Comparison of ENCODE assay signal across 8 cellular contexts in the genomic region with DNA sequence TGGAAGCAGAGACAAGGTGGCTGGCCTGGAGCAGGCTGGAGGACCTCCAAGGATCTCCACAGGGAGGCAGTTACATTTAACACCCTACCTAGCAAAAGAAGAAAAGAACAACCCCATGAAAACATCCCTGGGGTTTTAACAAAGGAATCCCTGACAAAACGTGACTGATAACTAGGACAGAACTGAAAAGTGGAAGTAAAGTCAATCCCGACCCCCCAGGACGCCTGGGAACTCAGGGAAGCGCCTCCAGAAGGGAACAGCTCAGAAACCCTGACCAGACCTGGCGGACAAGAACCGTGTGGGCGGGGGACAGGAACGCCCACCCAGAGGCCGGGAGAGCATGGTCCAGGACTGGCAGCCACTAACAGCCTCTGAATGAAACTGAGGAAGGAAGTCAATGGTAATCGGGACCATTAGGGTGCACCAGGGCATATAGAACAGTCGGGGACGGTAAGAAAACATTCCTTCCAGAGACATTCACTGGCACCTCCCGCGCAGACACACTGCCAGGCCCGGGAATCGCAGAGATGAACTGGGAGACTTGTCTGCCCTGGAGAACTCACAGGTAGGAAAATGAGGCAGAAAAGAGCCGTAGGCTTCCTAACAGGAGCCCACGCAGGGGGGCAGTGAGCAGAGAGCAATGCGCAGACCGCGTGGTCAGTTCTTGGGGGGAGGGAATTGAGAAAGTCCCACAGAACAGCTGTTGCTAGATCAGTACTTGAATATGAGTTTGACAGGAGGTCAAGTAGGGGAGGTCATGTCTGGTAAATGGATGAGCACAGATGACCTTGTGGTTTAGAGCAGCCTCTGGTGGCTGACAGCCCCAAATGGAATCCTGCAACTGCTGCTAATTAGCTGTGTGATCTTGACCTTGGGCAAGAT. TPM values are rescaled to one million over a fixed set of nuclear protein-coding genes. Genes with fewer than 3 reads are reported as not detected.
DNase-seq lines count a peak whose midpoint lies in the region; ATAC-seq and TF ChIP-seq lines count a peak whose summit lies in the region.

No MANE protein-coding gene starts in this region.

- H3K36me3 ChIP-seq in adipocyte (ENCODE audit: control insufficient read depth, insufficient read depth, low read length, severe bottlenecking) (no peaks in the 10 kb centered on the region), heart left ventricle (no peaks in the 10 kb centered on the region), ovary (no peaks in the 10 kb centered on the region)

- H3K9ac ChIP-seq in adipocyte (ENCODE audit: low read length): peak overlapping the region; percentile 76

- no peak for TF ChIP-seq POLR2A in heart left ventricle (IDR thresholded peaks at IDR 0.05)
- TF ChIP-seq POLR2A in ovary (IDR thresholded peaks at IDR 0.05): no peak

- peak; percentile 53 to 93 (median 82) for TF ChIP-seq CTCF in heart left ventricle (IDR thresholded peaks at IDR 0.05)
- peak; percentile 18 to 49 (median 44) for TF ChIP-seq CTCF in ovary (IDR thresholded peaks at IDR 0.05)

- no peak for TF ChIP-seq EP300 in ovary (IDR thresholded peaks at IDR 0.05)

- no peaks in the 10 kb centered on the region for H3K9me3 ChIP-seq in adipocyte (ENCODE audit: control insufficient read depth, low read length)
- H3K9me3 ChIP-seq in heart left ventricle: no peaks in the 10 kb centered on the region
- no peaks in the 10 kb centered on the region for H3K9me3 ChIP-seq in ovary

- peak; percentile 40 for DNase-seq in COR-L47 (lab: John Stamatoyannopoulos, UW)
- DNase-seq in NCI-H748 treated with DMSO at 0.1 percent for 48 hours (lab: John Stamatoyannopoulos, UW): peak; percentile 30
- peak; percentile 51 for DNase-seq in adipocyte (ENCODE audit: low read depth)
- DNase-seq in heart left ventricle: peak in 4 of 5 donors; percentile 59 to 67 (median 64)
- peak; percentile 33 to 56 (median 42) for DNase-seq in ovary
- DNase-seq in activated CD4-positive, alpha-beta T cell treated with anti-CD3 and anti-CD28 coated beads for 1 hour: no peak

- H3K27ac ChIP-seq in heart left ventricle (peak overlapping the region; percentile 57 to 97 (median 92)), ovary (peak overlapping the region in 1 of 2 donors; percentile 79)

- H3K4me1 ChIP-seq in adipocyte (ENCODE audit: control insufficient read depth, insufficient read depth, low read length) (peaks cover 23% of the 10 kb centered on the region), heart left ventricle (peaks cover 3 to 66% (median 54%) of the 10 kb centered on the region in 12 donors), ovary (ENCODE audit: insufficient read depth) (peaks cover 15% of the 10 kb centered on the region)

- intact Hi-C loops in heart left ventricle (cut with DNase I): loop anchor here (1.0 to 10.0 kb wide), 14 partner anchors 40 to 548 kb away; a partner anchor contains a TSS
- intact Hi-C loops in ovary (cut with DNase I): loop anchor here in 3 of 4 donors (5.0 kb wide), 2 partner anchors 115 to 140 kb away; no protein-coding TSS in a partner anchor

- H3K27me3 ChIP-seq in adipocyte (replicated peaks; ENCODE audit: control insufficient read depth, insufficient read depth, low read length): no peaks in the 10 kb centered on the region
- no peaks in the 10 kb centered on the region for H3K27me3 ChIP-seq in heart left ventricle
- no peaks in the 10 kb centered on the region for H3K27me3 ChIP-seq in ovary

- WGBS in heart left ventricle, 4 donors: 15 to 21% (median 18%) methylated on average over 21 of the region's 21 CpGs
- WGBS in ovary, 3 donors: 4 to 8% (median 6%) methylated on average over 21 of the region's 21 CpGs

- ATAC-seq in GM19035 (IDR thresholded peaks at IDR 0.05; ENCODE audit: unreplicated experiment) (peak; percentile 64), HG03378 (IDR thresholded peaks at IDR 0.05; ENCODE audit: unreplicated experiment) (peak; percentile 85), heart left ventricle (peak; percentile 44 to 73 (median 68))

- H3K4me3 ChIP-seq in adipocyte (ENCODE audit: low read length) (peak overlapping the region; percentile 79), heart left ventricle (peak overlapping the region in 10 of 12 donors; percentile 42 to 90 (median 82)), ovary (peak overlapping the region; percentile 76)

RNA-seq across cellular contexts. Expression of a gene that starts 1.3 kb away (rescaled TPM):
- total RNA-seq in heart left ventricle (10 to 100 TPM; 36.9 to 61.7 (median 53.3) TPM), ovary (10 to 100 TPM; 14.3 to 44.6 (median 15.8) TPM)
- polyA plus RNA-seq in heart left ventricle (10 to 100 TPM; 30.1 to 35.8 TPM), ovary (10 to 100 TPM; 10.8 to 10.9 TPM)
